13 cellular contexts compared by ENCODE assay signal in genomic region chr19:43635561-43635940, GRCh38. TPM values are rescaled to one million over a fixed set of nuclear protein-coding genes. Genes with fewer than 3 reads are reported as not detected.
DNase-seq lines count a peak whose midpoint lies in the region; TF ChIP-seq lines count a peak whose summit lies in the region.
"Not testable (repeated sequence)": the region's sequence is repeated elsewhere in the genome, so short reads cannot be mapped to it uniquely, and the experiment has no call there.
"Had no signal": no experiment of that assay in that cellular context is flagged by ENCODE, and none has a peak within 500 bp of the region (broad histone marks: within the 10 kb centered on the region; RNA-seq: fewer than 3 reads in every experiment).

No MANE protein-coding gene starts in this region.

- H2BK5ac ChIP-seq in mesenchymal stem cell (ENCODE audit: low read depth, low read length, poor library complexity, severe bottlenecking): not testable (repeated sequence)
- H2BK5ac ChIP-seq in neuronal stem cell (ENCODE audit: low read length): peak overlapping the region; percentile 97

- H3K4me3 Mint-ChIP-seq in activated naive CD4-positive, alpha-beta T cell treated with anti-CD3 and anti-CD28 coated beads, Interleukin-2, amount 10 ng/mL, durations not matched to agents 7 days and 5 days: not testable (repeated sequence)

- H3K27ac Mint-ChIP-seq in activated naive CD4-positive, alpha-beta T cell treated with anti-CD3 and anti-CD28 coated beads, Interleukin-2, amount 10 ng/mL, durations not matched to agents 7 days and 5 days: peak overlapping the region; percentile 56

- TF ChIP-seq CTCF in dorsolateral prefrontal cortex (IDR thresholded peaks at IDR 0.05 in 54 of 56, conservative IDR thresholded peaks at IDR 0.05 in 2 of 56; ENCODE audit: low read depth in 1 of 56, partially characterized antibody in 56 of 56); left ventricle myocardium inferior (IDR thresholded peaks at IDR 0.05; ENCODE audit: borderline replicate concordance): not testable (repeated sequence)

- not testable (repeated sequence) for H3K4ac ChIP-seq in mesenchymal stem cell (ENCODE audit: low read depth in 1 of 2, low read length in 2 of 2); neuronal stem cell (ENCODE audit: low read length)

- H3K27me3 ChIP-seq in ACC112 (ENCODE audit: insufficient read depth, low read length) (peaks cover 27% of the 10 kb centered on the region), HUES48 (ENCODE audit: control insufficient read depth, insufficient read depth, low read length) (peaks cover 38% of the 10 kb centered on the region), left ventricle myocardium inferior (ENCODE audit: low read depth) (peaks cover 44% of the 10 kb centered on the region), mesenchymal stem cell (ENCODE audit: control insufficient read depth in 1 of 2, insufficient read depth in 1 of 2, low read length in 2 of 2) (peaks cover 0 to 28% of the 10 kb centered on the region in 2 experiments)
- H3K27me3 ChIP-seq in dorsolateral prefrontal cortex; neuronal stem cell (ENCODE audit: control insufficient read depth in 3 of 3, insufficient read depth in 3 of 3, low read depth in 1 of 3, low read length in 3 of 3); stomach smooth muscle (ENCODE audit: control insufficient read depth in 1 of 2, insufficient read depth in 2 of 2, low read length in 2 of 2): not testable (repeated sequence)

- peak overlapping the region; percentile 97 for H4K8ac ChIP-seq in mesenchymal stem cell (ENCODE audit: low read length)
- H4K8ac ChIP-seq in neuronal stem cell (ENCODE audit: low read depth, low read length): not testable (repeated sequence)

- H4K91ac ChIP-seq in mesenchymal stem cell (ENCODE audit: low read length) (peak overlapping the region; percentile 94), neuronal stem cell (ENCODE audit: low read depth, low read length, poor library complexity) (peak overlapping the region; percentile 54)

- H2BK12ac ChIP-seq in mesenchymal stem cell (ENCODE audit: low read length in 2 of 2); neuronal stem cell (ENCODE audit: low read length): not testable (repeated sequence)

- not testable (repeated sequence) for H3K9me3 ChIP-seq in HUES48 (ENCODE audit: control insufficient read depth, insufficient read depth, low read length); left ventricle myocardium inferior (replicated peaks); mesenchymal stem cell (ENCODE audit: control insufficient read depth, low read length); neuronal stem cell (replicated peaks in 1 of 2; ENCODE audit: control insufficient read depth in 2 of 2, insufficient read depth in 1 of 2, low read depth in 1 of 2, low read length in 2 of 2); stomach smooth muscle (ENCODE audit: control insufficient read depth in 2 of 2, low read length in 2 of 2)

- not testable (repeated sequence) for DNase-seq in activated naive CD4-positive, alpha-beta T cell treated with anti-CD3 and anti-CD28 coated beads, Interleukin-2, amount 10 ng/mL, durations not matched to agents 7 days and 5 days; dorsolateral prefrontal cortex; left ventricle myocardium inferior; mesenchymal stem cell; neuronal stem cell (ENCODE audit: low spot score)

- intact Hi-C loops in dorsolateral prefrontal cortex (cut with DNase I): loop anchor here in 1 of 2 donors (5.0 kb wide), 1 partner anchor 103 kb away; the partner anchor contains the start of gene ZNF575
- intact Hi-C loops in left ventricle myocardium inferior (cut with micrococcal nuclease): not testable (repeated sequence)

- H2AFZ ChIP-seq in ACC112 (ENCODE audit: low read length, unreplicated experiment) (peak overlapping the region; percentile 65), neuronal stem cell (ENCODE audit: low read length) (peak overlapping the region; percentile 77)
- H2AFZ ChIP-seq in mesenchymal stem cell (ENCODE audit: low read depth, low read length): not testable (repeated sequence)

- H3K4me3 ChIP-seq in ACC112 (ENCODE audit: low read depth, low read length) (peak overlapping the region; percentile 21; the same call in 1 of the 2 replicates), HUES48 (ENCODE audit: low read depth, low read length) (peak overlapping the region; percentile 59), dorsolateral prefrontal cortex (peak overlapping the region; percentile 45 to 79 (median 65)), left ventricle myocardium inferior (peak overlapping the region; percentile 11), neuronal stem cell (ENCODE audit: low read length in 2 of 2) (peak overlapping the region; percentile 38 to 73), stomach smooth muscle (ENCODE audit: low read length in 2 of 2) (peak overlapping the region in 1 of 2 donors; percentile 40)
- not testable (repeated sequence) for H3K4me3 ChIP-seq in mesenchymal stem cell (ENCODE audit: insufficient read depth in 1 of 2, low read depth in 1 of 2, low read length in 2 of 2)

- peaks cover 82% of the 10 kb centered on the region for H3K27me3 Mint-ChIP-seq in activated naive CD4-positive, alpha-beta T cell treated with anti-CD3 and anti-CD28 coated beads, Interleukin-2, amount 10 ng/mL, durations not matched to agents 7 days and 5 days

- H3K4me2 ChIP-seq in mesenchymal stem cell (ENCODE audit: low read length, poor library complexity, severe bottlenecking): peak overlapping the region; percentile 86
- H3K4me2 ChIP-seq in neuronal stem cell (ENCODE audit: insufficient read depth, low read length, poor library complexity, severe bottlenecking): peak overlapping the region; percentile 71

- H3K9me3 Mint-ChIP-seq in activated naive CD4-positive, alpha-beta T cell treated with anti-CD3 and anti-CD28 coated beads, Interleukin-2, amount 10 ng/mL, durations not matched to agents 7 days and 5 days: not testable (repeated sequence)

- H2BK15ac ChIP-seq in mesenchymal stem cell (ENCODE audit: low read depth, poor library complexity, severe bottlenecking): peak overlapping the region; percentile 74
- peak overlapping the region; percentile 98 for H2BK15ac ChIP-seq in neuronal stem cell (ENCODE audit: low read length)

- H3K79me1 ChIP-seq in mesenchymal stem cell (replicated peaks; ENCODE audit: low read length, poor library complexity, severe bottlenecking): peaks cover 21% of the 10 kb centered on the region
- not testable (repeated sequence) for H3K79me1 ChIP-seq in neuronal stem cell (ENCODE audit: low read depth, low read length)

- H3K36me3 ChIP-seq in ACC112 (ENCODE audit: insufficient read depth, low read length); HUES48 (ENCODE audit: control insufficient read depth, insufficient read depth, low read length); left ventricle myocardium inferior; mesenchymal stem cell (ENCODE audit: control insufficient read depth in 1 of 2, insufficient read depth in 2 of 2, low read depth in 1 of 2, low read length in 2 of 2); stomach smooth muscle (ENCODE audit: control insufficient read depth in 2 of 2, insufficient read depth in 2 of 2, low read length in 2 of 2): not testable (repeated sequence)
- H3K36me3 ChIP-seq in neuronal stem cell (replicated peaks in 1 of 2; ENCODE audit: control insufficient read depth in 2 of 2, insufficient read depth in 2 of 2, low read length in 2 of 2): peaks cover 4 to 26% of the 10 kb centered on the region in 2 donors

- H2AK5ac ChIP-seq in mesenchymal stem cell (ENCODE audit: low read length, severe bottlenecking) (peak overlapping the region; percentile 94), neuronal stem cell (ENCODE audit: low read depth, low read length) (peak overlapping the region; percentile 97)

- H3K36me3 Mint-ChIP-seq in activated naive CD4-positive, alpha-beta T cell treated with anti-CD3 and anti-CD28 coated beads, Interleukin-2, amount 10 ng/mL, durations not matched to agents 7 days and 5 days: not testable (repeated sequence)

- not testable (repeated sequence) for H3K79me2 ChIP-seq in ACC112 (ENCODE audit: control insufficient read depth, insufficient read depth, low read length, unreplicated experiment)

- not testable (repeated sequence) for H3K27ac ChIP-seq in ACC112 (ENCODE audit: low read depth, low read length); left ventricle myocardium inferior (replicated peaks); stomach smooth muscle (ENCODE audit: low read length)
- H3K27ac ChIP-seq in HUES48 (ENCODE audit: low read depth, low read length) (peak overlapping the region; percentile 64), dorsolateral prefrontal cortex (peak overlapping the region; percentile 89 to 100 (median 99)), mesenchymal stem cell (ENCODE audit: low read length, poor library complexity, severe bottlenecking) (peak overlapping the region; percentile 34), neuronal stem cell (replicated peaks; ENCODE audit: low read length) (peak overlapping the region; percentile 94)

- not testable (repeated sequence) for H3K14ac ChIP-seq in mesenchymal stem cell (ENCODE audit: low read length in 2 of 2); neuronal stem cell (ENCODE audit: low read length)

- not testable (repeated sequence) for H3K23ac ChIP-seq in mesenchymal stem cell (ENCODE audit: low read length in 2 of 2); neuronal stem cell (ENCODE audit: low read depth, low read length, poor library complexity)

- peaks cover 14% of the 10 kb centered on the region for H3K4me1 Mint-ChIP-seq in activated naive CD4-positive, alpha-beta T cell treated with anti-CD3 and anti-CD28 coated beads, Interleukin-2, amount 10 ng/mL, durations not matched to agents 7 days and 5 days

- WGBS in mesenchymal stem cell: 13% methylated on average over 2 of the region's 2 CpGs
- no CpG with 5 or more reads among the region's 2 CpGs for WGBS in neuronal stem cell (ENCODE audit: extremely low coverage in 2 of 2, insufficient read length in 2 of 2, insufficient replicate concordance in 1 of 2), 2 donors

- peak overlapping the region; percentile 81 for H2BK120ac ChIP-seq in mesenchymal stem cell (ENCODE audit: low read depth, low read length)
- not testable (repeated sequence) for H2BK120ac ChIP-seq in neuronal stem cell (ENCODE audit: low read depth, low read length)

- CTCF ChIA-PET in activated naive CD4-positive, alpha-beta T cell treated with anti-CD3 and anti-CD28 coated beads, Interleukin-2, amount 10 ng/mL, durations not matched to agents 7 days and 5 days (lab: Charles Lee): not testable (repeated sequence)

- peaks cover 21% of the 10 kb centered on the region for H3K4me1 ChIP-seq in ACC112 (ENCODE audit: control insufficient read depth, insufficient read depth, low read length, unreplicated experiment)
- H3K4me1 ChIP-seq in HUES48 (ENCODE audit: control insufficient read depth, insufficient read depth, low read length): peaks cover 23% of the 10 kb centered on the region
- H3K4me1 ChIP-seq in left ventricle myocardium inferior: not testable (repeated sequence)
- H3K4me1 ChIP-seq in mesenchymal stem cell (ENCODE audit: control insufficient read depth, insufficient read depth, low read depth, low read length): peaks cover 39% of the 10 kb centered on the region
- peaks cover 31 to 46% of the 10 kb centered on the region in 2 donors for H3K4me1 ChIP-seq in neuronal stem cell (ENCODE audit: control insufficient read depth in 2 of 2, insufficient read depth in 1 of 2, low read depth in 1 of 2, low read length in 2 of 2)
- peaks cover 19% of the 10 kb centered on the region for H3K4me1 ChIP-seq in stomach smooth muscle (ENCODE audit: control insufficient read depth, insufficient read depth, low read length)

- not testable (repeated sequence) for H3K18ac ChIP-seq in mesenchymal stem cell (ENCODE audit: low read depth in 1 of 2, low read length in 2 of 2)
- H3K18ac ChIP-seq in neuronal stem cell (ENCODE audit: low read length): peak overlapping the region; percentile 98

- H3K9ac ChIP-seq in HUES48 (ENCODE audit: low read depth, low read length); neuronal stem cell (ENCODE audit: low read depth, low read length, poor library complexity): not testable (repeated sequence)
- H3K9ac ChIP-seq in mesenchymal stem cell (ENCODE audit: low read length): peak overlapping the region; percentile 67
- H3K9ac ChIP-seq in stomach smooth muscle (ENCODE audit: low read length in 2 of 2): peak overlapping the region; percentile 42 to 57

RNA-seq across cellular contexts. Expression of gene CADM4, which starts 4.1 kb away (rescaled TPM):
- 100 to 1,000 TPM in 105 of 120 experiments, 10 to 100 TPM in 15; 79.5 to 239 (median 123) TPM for total RNA-seq in dorsolateral prefrontal cortex
- 6.9 TPM for total RNA-seq in left ventricle myocardium inferior
- polyA plus RNA-seq in mesenchymal stem cell (2013, experiment 1 of 2): 6.9 TPM
- polyA plus RNA-seq in mesenchymal stem cell (2013, experiment 2 of 2): 6.5 TPM
- polyA plus RNA-seq in neuronal stem cell (2013, experiment 1 of 2): 55.1 TPM
- 63.7 TPM for polyA plus RNA-seq in neuronal stem cell (2013, experiment 2 of 2)
- total RNA-seq: activated B cell treated with CpG ODN at 0.5 μM for 24 hours had no signal
- polyA plus RNA-seq: CD8-positive, alpha-beta memory T cell had no signal

RNA-seq across cellular contexts. Expression of gene ZNF428, which starts 16.1 kb away (rescaled TPM):
- 100 to 1,000 TPM in 3 of 120 experiments, 10 to 100 TPM in 117; 58.0 to 110 (median 83.3) TPM for total RNA-seq in dorsolateral prefrontal cortex
- total RNA-seq in left ventricle myocardium inferior: 32.3 TPM
- 22.9 TPM for polyA plus RNA-seq in mesenchymal stem cell (2013, experiment 1 of 2)
- 23.3 TPM for polyA plus RNA-seq in mesenchymal stem cell (2013, experiment 2 of 2)
- 35.6 TPM for polyA plus RNA-seq in neuronal stem cell (2013, experiment 1 of 2)
- 32.7 TPM for polyA plus RNA-seq in neuronal stem cell (2013, experiment 2 of 2)

RNA-seq across cellular contexts. Expression of gene SRRM5, which starts 23.7 kb away (rescaled TPM):
- total RNA-seq in dorsolateral prefrontal cortex: 1 to 10 TPM in 47 of 120 experiments, under 1 TPM in 72, not detected in 1; 0.22 to 3.6 (median 0.89) TPM
- 0.30 TPM for total RNA-seq in left ventricle myocardium inferior
- 0.12 TPM for polyA plus RNA-seq in mesenchymal stem cell (2013, experiment 1 of 2)
- polyA plus RNA-seq in mesenchymal stem cell (2013, experiment 2 of 2): 0.07 TPM
- polyA plus RNA-seq in neuronal stem cell (2013, experiment 1 of 2): 0.20 TPM
- polyA plus RNA-seq in neuronal stem cell (2013, experiment 2 of 2): 0.26 TPM
- total RNA-seq: A172, lung microvascular endothelial cell, myocyte had no signal

RNA-seq across cellular contexts. Expression of gene PLAUR, which starts 34.4 kb away (rescaled TPM):
- 10 to 100 TPM in 50 of 120 experiments, 1 to 10 TPM in 70; 2.9 to 25.9 (median 8.6) TPM for total RNA-seq in dorsolateral prefrontal cortex
- 3.5 TPM for total RNA-seq in left ventricle myocardium inferior
- 83.9 TPM for polyA plus RNA-seq in mesenchymal stem cell (2013, experiment 1 of 2)
- polyA plus RNA-seq in mesenchymal stem cell (2013, experiment 2 of 2): 83.9 TPM
- 22.9 TPM for polyA plus RNA-seq in neuronal stem cell (2013, experiment 1 of 2)
- polyA plus RNA-seq in neuronal stem cell (2013, experiment 2 of 2): 24.0 TPM

RNA-seq across cellular contexts. Expression of gene ZNF576, which starts 39.2 kb away (rescaled TPM):
- total RNA-seq in dorsolateral prefrontal cortex (10 to 100 TPM; 12.5 to 30.4 (median 22.2) TPM), left ventricle myocardium inferior (11.3 TPM)
- polyA plus RNA-seq in mesenchymal stem cell (2013, experiment 1 of 2): 14.6 TPM
- 14.8 TPM for polyA plus RNA-seq in mesenchymal stem cell (2013, experiment 2 of 2)
- polyA plus RNA-seq in neuronal stem cell (2013, experiment 1 of 2): 12.5 TPM
- 12.1 TPM for polyA plus RNA-seq in neuronal stem cell (2013, experiment 2 of 2)

Comparison
In these comparisons a context has a peak if more than half of its experiments do, and no peak if none do; other contexts are left out.
1. RNA of gene CADM4, which starts 4.1 kb away (total RNA-seq): 79.5 to 239 TPM in dorsolateral prefrontal cortex; 6.9 TPM in left ventricle myocardium inferior (single experiment); every median in the first group is over 10 times any median in the second.